8 cellular contexts compared by ENCODE assay signal in the genomic region with DNA sequence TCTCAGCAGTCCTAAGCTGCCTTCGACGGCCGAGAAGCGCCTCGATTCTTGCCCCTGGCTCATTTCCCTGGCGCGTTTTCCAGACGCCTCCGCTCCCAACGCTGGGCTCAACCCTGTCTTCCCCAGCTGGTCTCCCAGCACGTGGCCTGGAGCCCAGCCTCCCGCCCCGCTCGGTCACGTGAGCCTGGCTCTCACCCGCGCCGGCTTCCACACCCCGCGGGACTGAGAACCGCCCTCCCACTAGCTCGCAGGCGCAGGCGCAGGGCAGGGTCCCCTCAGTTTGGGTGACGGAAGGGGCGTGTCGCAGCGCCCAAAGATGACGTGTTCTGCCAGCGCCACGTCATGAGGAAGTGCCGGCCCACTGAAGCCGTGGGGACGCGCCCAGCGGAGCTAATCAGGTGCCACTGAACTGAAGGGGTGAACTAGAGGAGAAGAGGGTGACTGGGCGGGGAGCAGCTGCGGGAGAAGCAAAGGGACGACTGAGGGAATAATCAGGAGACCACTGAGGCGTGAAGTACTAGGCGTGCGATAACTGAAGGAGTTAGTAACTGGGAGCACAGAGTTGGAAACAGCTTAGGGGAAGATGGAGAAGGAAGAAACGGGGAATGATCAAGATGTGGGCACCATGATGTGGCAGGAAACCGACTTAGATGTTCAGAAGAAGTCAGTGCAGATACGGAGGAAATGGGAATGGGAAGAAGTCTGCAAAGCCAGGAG. TPM values are rescaled to one million over a fixed set of nuclear protein-coding genes. Genes with fewer than 3 reads are reported as not detected.
DNase-seq lines count a peak whose midpoint lies in the region; ATAC-seq, FAIRE-seq and TF ChIP-seq lines count a peak whose summit lies in the region.

A gene with protein sequence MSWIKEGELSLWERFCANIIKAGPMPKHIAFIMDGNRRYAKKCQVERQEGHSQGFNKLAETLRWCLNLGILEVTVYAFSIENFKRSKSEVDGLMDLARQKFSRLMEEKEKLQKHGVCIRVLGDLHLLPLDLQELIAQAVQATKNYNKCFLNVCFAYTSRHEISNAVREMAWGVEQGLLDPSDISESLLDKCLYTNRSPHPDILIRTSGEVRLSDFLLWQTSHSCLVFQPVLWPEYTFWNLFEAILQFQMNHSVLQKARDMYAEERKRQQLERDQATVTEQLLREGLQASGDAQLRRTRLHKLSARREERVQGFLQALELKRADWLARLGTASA (plus strand): TSS at position 343 of the 717 bp plus-strand sequence. CDS start 625 bp downstream, outside the sequence.

- H3K9me3 ChIP-seq in breast epithelium = no peaks in the 10 kb centered on the region
- no peaks in the 10 kb centered on the region for H3K9me3 ChIP-seq in iPS-20b (ENCODE audit: insufficient read depth, low read depth, low read length)
- no peaks in the 10 kb centered on the region for H3K9me3 ChIP-seq in small intestine (ENCODE audit: control insufficient read depth, low read depth)

- peaks cover 28% of the 10 kb centered on the region for H3K79me2 ChIP-seq in ACC112 (ENCODE audit: control insufficient read depth, insufficient read depth, low read length, unreplicated experiment)

- FAIRE-seq in small intestine (lab: Jason Lieb, UNC) = no peak

- DNase-seq in NCI-H2196 treated with DMSO at 0.1 percent for 48 hours (lab: John Stamatoyannopoulos, UW; ENCODE audit: unreplicated experiment) (peak; percentile 98), breast epithelium (ENCODE audit: low spot score in 2 of 2) (peak; percentile 98 to 99), small intestine (peak; percentile 99)

- H3K27ac ChIP-seq in ACC112 (ENCODE audit: low read depth, low read length) (peak within 1 kb of the TSS; percentile 54), VCaP (peak within 1 kb of the TSS; percentile 73), breast epithelium (peak within 1 kb of the TSS; percentile 68 to 83), iPS-20b (ENCODE audit: low read length) (peak within 1 kb of the TSS; percentile 11), small intestine (ENCODE audit: low read depth in 1 of 2, low read length in 1 of 2) (peak within 1 kb of the TSS; percentile 74 to 89)

- H3K4me3 ChIP-seq in ACC112 (ENCODE audit: low read depth, low read length) (peak within 1 kb of the TSS; percentile 94), breast epithelium (peak within 1 kb of the TSS; percentile 65 to 79 (median 74)), iPS-20b (ENCODE audit: low read length) (peak within 1 kb of the TSS; percentile 94), small intestine (ENCODE audit: low read depth in 1 of 2, low read length in 2 of 2) (peak within 1 kb of the TSS; percentile 55 to 61)

- TF ChIP-seq CTCF in VCaP (conservative IDR thresholded peaks at IDR 0.05) = no peak
- TF ChIP-seq CTCF in breast epithelium (IDR thresholded peaks at IDR 0.05) = peak in 1 of 3 donors; percentile 13

- peak; percentile 71 for TF ChIP-seq POLR2A in breast epithelium (IDR thresholded peaks at IDR 0.05)

- H3K4me1 ChIP-seq in ACC112 (ENCODE audit: control insufficient read depth, insufficient read depth, low read length, unreplicated experiment) = peaks cover 21% of the 10 kb centered on the region
- no peaks in the 10 kb centered on the region for H3K4me1 ChIP-seq in breast epithelium
- H3K4me1 ChIP-seq in iPS-20b (ENCODE audit: insufficient read depth, low read length) = peaks cover 13% of the 10 kb centered on the region; the same call in 1 of the 2 replicates
- peaks cover 0 to 7% of the 10 kb centered on the region in 2 donors for H3K4me1 ChIP-seq in small intestine (ENCODE audit: control insufficient read depth in 2 of 2, insufficient read depth in 1 of 2, low read depth in 1 of 2, low read length in 1 of 2)

- no peaks in the 10 kb centered on the region for H3K27me3 ChIP-seq in ACC112 (ENCODE audit: insufficient read depth, low read length)
- H3K27me3 ChIP-seq in breast epithelium = no peaks in the 10 kb centered on the region
- H3K27me3 ChIP-seq in iPS-20b (ENCODE audit: insufficient read depth, low read length) = no peaks in the 10 kb centered on the region
- H3K27me3 ChIP-seq in small intestine (ENCODE audit: control insufficient read depth in 2 of 2, insufficient read depth in 2 of 2, low read length in 2 of 2) = no peaks in the 10 kb centered on the region

- 0% methylated on average over 45 of the region's 45 CpGs for WGBS in small intestine, 3 donors

- H3K9ac ChIP-seq in iPS-20b (ENCODE audit: low read depth, low read length) = peak within 1 kb of the TSS; percentile 92

- intact Hi-C loops in breast epithelium (cut with DNase I; ENCODE audit: low total_unique reads) = no loop called here

- ATAC-seq in GM18870 (IDR thresholded peaks at IDR 0.05; ENCODE audit: unreplicated experiment) = peak; percentile 83
- ATAC-seq in HG03135 (IDR thresholded peaks at IDR 0.05; ENCODE audit: unreplicated experiment) = peak; percentile 88

- peaks cover 7% of the 10 kb centered on the region; the same call in 1 of the 2 replicates for H3K36me3 ChIP-seq in ACC112 (ENCODE audit: insufficient read depth, low read length)
- no peaks in the 10 kb centered on the region for H3K36me3 ChIP-seq in breast epithelium
- H3K36me3 ChIP-seq in iPS-20b (ENCODE audit: insufficient read depth, low read depth, low read length) = peaks cover 40% of the 10 kb centered on the region
- H3K36me3 ChIP-seq in small intestine (ENCODE audit: control insufficient read depth in 2 of 2, insufficient read depth in 2 of 2, low read length in 2 of 2) = peaks cover 0 to 2% of the 10 kb centered on the region in 2 donors

- H2AFZ ChIP-seq in ACC112 (ENCODE audit: low read length, unreplicated experiment) = peak within 1 kb of the TSS; percentile 68

RNA-seq across cellular contexts. Expression of the gene that starts here (rescaled TPM):
- 10 to 100 TPM; 37.0 to 85.9 (median 42.9) TPM for total RNA-seq in breast epithelium
- polyA plus RNA-seq in small intestine = 10 to 100 TPM; 21.2 to 31.0 (median 30.5) TPM

Comparison
In these comparisons a context has a peak if more than half of its experiments do, and no peak if none do; other contexts are left out.
1. Peak in every context shown above with its lines: DNase-seq, ATAC-seq, H3K4me3 ChIP-seq and H3K27ac ChIP-seq.
2. H3K27ac ChIP-seq: peak in every context shown above with its lines; median percentile 82 in small intestine; 76 in breast epithelium; 73 in VCaP; 54 in ACC112; 11 in iPS-20b.